ENCODE assay signal across 1 cellular context in the genomic region with DNA sequence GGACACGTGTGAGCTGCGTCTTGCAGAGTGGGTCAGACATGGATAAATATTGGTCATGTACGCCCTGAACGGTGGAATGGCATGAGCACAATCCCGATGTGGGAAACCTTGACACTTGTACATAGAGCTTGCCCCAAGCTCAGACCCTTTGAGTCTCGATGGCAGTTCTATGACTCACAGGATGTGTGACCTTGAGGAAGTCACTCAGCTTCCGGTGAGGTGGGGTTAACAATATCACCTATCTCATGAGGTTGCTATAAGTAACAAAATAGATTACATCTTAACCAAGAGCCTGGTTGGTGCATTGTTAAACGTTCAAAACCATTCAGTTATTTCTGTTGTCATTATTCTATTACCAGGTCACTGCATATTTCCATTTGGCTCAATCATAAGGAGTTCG.
TF ChIP-seq lines count a peak whose summit lies in the region.

No MANE protein-coding gene starts in this region.

TF ChIP-seq in IMR-90, 13 proteins besides CTCF, POLR2A, EP300 and RAD21:
- TF ChIP-seq RFX5 (IDR thresholded peaks at IDR 0.05; ENCODE audit: low read depth, low read length) (no peak), USF2 (IDR thresholded peaks at IDR 0.05; ENCODE audit: low read depth, low read length) (no peak), CEBPB (IDR thresholded peaks at IDR 0.05; ENCODE audit: low read depth, low read length) (no peak), NFE2L2 (IDR thresholded peaks at IDR 0.05; ENCODE audit: low read depth, low read length) (no peak), MAFK (IDR thresholded peaks at IDR 0.05; ENCODE audit: low read depth, low read length) (no peak), RCOR1 (IDR thresholded peaks at IDR 0.05; ENCODE audit: insufficient replicate concordance, low read length) (no peak), MXI1 (IDR thresholded peaks at IDR 0.05; ENCODE audit: borderline replicate concordance, low read depth, low read length) (no peak), SMC3 (IDR thresholded peaks at IDR 0.05; ENCODE audit: low read depth, low read length) (no peak), FOS (IDR thresholded peaks at IDR 0.05; ENCODE audit: low read depth, low read length) (no peak), CHD1 (IDR thresholded peaks at IDR 0.05; ENCODE audit: low read depth, low read length) (no peak), MAZ (IDR thresholded peaks at IDR 0.05; ENCODE audit: borderline replicate concordance, low read depth, low read length) (no peak), BHLHE40 (IDR thresholded peaks at IDR 0.05; ENCODE audit: low read depth, low read length) (no peak)
- TF ChIP-seq, protein P1, sequence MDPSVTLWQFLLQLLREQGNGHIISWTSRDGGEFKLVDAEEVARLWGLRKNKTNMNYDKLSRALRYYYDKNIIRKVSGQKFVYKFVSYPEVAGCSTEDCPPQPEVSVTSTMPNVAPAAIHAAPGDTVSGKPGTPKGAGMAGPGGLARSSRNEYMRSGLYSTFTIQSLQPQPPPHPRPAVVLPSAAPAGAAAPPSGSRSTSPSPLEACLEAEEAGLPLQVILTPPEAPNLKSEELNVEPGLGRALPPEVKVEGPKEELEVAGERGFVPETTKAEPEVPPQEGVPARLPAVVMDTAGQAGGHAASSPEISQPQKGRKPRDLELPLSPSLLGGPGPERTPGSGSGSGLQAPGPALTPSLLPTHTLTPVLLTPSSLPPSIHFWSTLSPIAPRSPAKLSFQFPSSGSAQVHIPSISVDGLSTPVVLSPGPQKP (IDR thresholded peaks at IDR 0.05; ENCODE audit: borderline replicate concordance, low read depth, low read length), result no peak
